ENCODE assay signal across 25 cellular contexts in the genomic region with DNA sequence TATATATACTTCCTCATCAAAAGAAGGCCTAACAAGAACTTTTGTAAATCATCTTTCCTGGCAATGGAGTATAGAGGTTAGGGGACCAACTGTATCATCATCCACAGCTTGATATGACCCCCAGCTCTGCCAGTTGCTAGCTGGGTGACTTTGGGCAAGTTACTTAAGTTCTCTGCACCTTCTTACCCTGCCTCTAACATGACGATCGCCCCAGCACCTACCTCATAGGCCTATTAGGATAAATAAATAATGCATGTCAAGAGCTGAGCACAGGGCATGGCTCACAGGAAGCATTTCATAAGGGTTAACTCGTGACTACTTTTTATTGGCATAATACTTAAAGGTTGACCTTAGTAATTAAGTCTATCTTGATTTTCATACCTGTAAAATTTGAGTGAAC. TPM values are rescaled to one million over a fixed set of nuclear protein-coding genes. Genes with fewer than 3 reads are reported as not detected.
DNase-seq lines count a peak whose midpoint lies in the region; ATAC-seq and TF ChIP-seq lines count a peak whose summit lies in the region.
"Had no signal": no experiment of that assay in that cellular context is flagged by ENCODE, and none has a peak within 500 bp of the region (broad histone marks: within the 10 kb centered on the region; RNA-seq: fewer than 3 reads in every experiment).

No MANE protein-coding gene starts in this region.

- H3K36me3 Mint-ChIP-seq in stimulated activated memory B cell treated with anti-CD40 and anti-IgM and Interleukin-4, amounts not matched to agents 10 μg/mL and 1 μg/mL and 100 μg/mL, for 72 hours, result no peaks in the 10 kb centered on the region
- H3K36me3 Mint-ChIP-seq: CD14-positive monocyte; CD4-positive, alpha-beta memory T cell; CD4-positive, CD25-positive, alpha-beta regulatory T cell; CD8-positive, alpha-beta memory T cell had no signal

- H3K36me3 ChIP-seq in left ventricle myocardium inferior, result no peaks in the 10 kb centered on the region
- H3K36me3 ChIP-seq in body of pancreas (replicated peaks in 1 of 2; ENCODE audit: insufficient read depth in 1 of 2, low read depth in 2 of 2), result no peaks in the 10 kb centered on the region
- H3K36me3 ChIP-seq: BE2C, BLaER1 had no signal

- no peak overlapping the region for H3K4me3 Mint-ChIP-seq in stimulated activated memory B cell treated with anti-CD40 and anti-IgM and Interleukin-4, amounts not matched to agents 10 μg/mL and 1 μg/mL and 100 μg/mL, for 72 hours
- H3K4me3 Mint-ChIP-seq: CD4-positive, CD25-positive, alpha-beta regulatory T cell had no signal

- peaks cover 47% of the 10 kb centered on the region for H3K4me1 ChIP-seq in left ventricle myocardium inferior
- H3K4me1 ChIP-seq in body of pancreas, result peaks cover 5% of the 10 kb centered on the region

- DNase-seq in left ventricle myocardium inferior (no peak), Right ventricle myocardium superior (no peak), ecto neural progenitor cell (ENCODE audit: low spot score) (peak; percentile 7), posterior vena cava (ENCODE audit: low spot score) (peak; percentile 50), body of pancreas (no peak)
- DNase-seq: 8988T; ACHN; BE2C; C1 segment of cervical spinal cord; CD4-positive, alpha-beta memory T cell; CD4-positive, CD25-positive, alpha-beta regulatory T cell; CD8-positive, alpha-beta memory T cell; COR-L47; DMS 273 treated with DMSO at 0.1 percent for 48 hours; DMS153; DMS53; DMS79; DND-41; EL; GDM1 had no signal

- WGBS in body of pancreas, 2 donors, result 28 to 54% methylated on average over 3 of the region's 3 CpGs

- H3K27ac ChIP-seq in left ventricle myocardium inferior (replicated peaks) (peak overlapping the region; percentile 87), body of pancreas (no peak overlapping the region)
- H3K27ac ChIP-seq: BLaER1 had no signal

- H3K9me3 ChIP-seq in left ventricle myocardium inferior (replicated peaks) (no peaks in the 10 kb centered on the region), body of pancreas (no peaks in the 10 kb centered on the region)
- H3K9me3 ChIP-seq: BE2C had no signal

- intact Hi-C loops in left ventricle myocardium inferior (cut with micrococcal nuclease) (no loop called here), Right ventricle myocardium superior (cut with DNase I) (no loop called here), posterior vena cava (cut with DNase I) (loop anchor here in 1 of 2 donors (5.0 kb wide), 2 partner anchors 152 to 167 kb away; no protein-coding TSS in a partner anchor), body of pancreas (cut with DNase I) (loop anchor here (5.0 kb wide), 1 partner anchor 172 kb away; no protein-coding TSS in a partner anchor)

- H3K4me3 ChIP-seq in left ventricle myocardium inferior, result no peak overlapping the region
- H3K4me3 ChIP-seq in body of pancreas, result no peak overlapping the region
- H3K4me3 ChIP-seq: BLaER1, GM12878 had no signal

- TF ChIP-seq POLR2A in body of pancreas (IDR thresholded peaks at IDR 0.05), result no peak

- peaks cover 9% of the 10 kb centered on the region for H3K4me1 Mint-ChIP-seq in stimulated activated memory B cell treated with anti-CD40 and anti-IgM and Interleukin-4, amounts not matched to agents 10 μg/mL and 1 μg/mL and 100 μg/mL, for 72 hours

- ATAC-seq in Right ventricle myocardium superior (ENCODE audit: poor library complexity) (no peak), body of pancreas (no peak)
- ATAC-seq in stimulated activated memory B cell treated with anti-CD40 and anti-IgM and Interleukin-4, amounts not matched to agents 10 μg/mL and 1 μg/mL and 100 μg/mL, for 72 hours, result no peak
- ATAC-seq: GM12878 had no signal

- peaks cover 29% of the 10 kb centered on the region for H3K27me3 Mint-ChIP-seq in stimulated activated memory B cell treated with anti-CD40 and anti-IgM and Interleukin-4, amounts not matched to agents 10 μg/mL and 1 μg/mL and 100 μg/mL, for 72 hours

- no peak for TF ChIP-seq CTCF in left ventricle myocardium inferior (IDR thresholded peaks at IDR 0.05; ENCODE audit: borderline replicate concordance)
- no peak for TF ChIP-seq CTCF in body of pancreas (IDR thresholded peaks at IDR 0.05)

- no peak overlapping the region for H3K27ac Mint-ChIP-seq in stimulated activated memory B cell treated with anti-CD40 and anti-IgM and Interleukin-4, amounts not matched to agents 10 μg/mL and 1 μg/mL and 100 μg/mL, for 72 hours
- H3K27ac Mint-ChIP-seq: CD4-positive, CD25-positive, alpha-beta regulatory T cell; CD8-positive, alpha-beta memory T cell had no signal

- no peaks in the 10 kb centered on the region for H3K27me3 ChIP-seq in left ventricle myocardium inferior (ENCODE audit: low read depth)
- no peaks in the 10 kb centered on the region for H3K27me3 ChIP-seq in body of pancreas
- H3K27me3 ChIP-seq: BE2C, BLaER1 had no signal

- H3K9me3 Mint-ChIP-seq in stimulated activated memory B cell treated with anti-CD40 and anti-IgM and Interleukin-4, amounts not matched to agents 10 μg/mL and 1 μg/mL and 100 μg/mL, for 72 hours, result peaks cover 3% of the 10 kb centered on the region

RNA-seq across cellular contexts. Expression of a gene that starts 29.4 kb away (rescaled TPM):
- total RNA-seq in left ventricle myocardium inferior (59.9 TPM), Right ventricle myocardium superior (42.7 TPM), posterior vena cava (1 to 10 TPM; 2.3 to 5.0 TPM), body of pancreas (under 1 TPM in 1 of 2 donors, not detected in 1; 0.78 TPM)
- total RNA-seq: CD4-positive, alpha-beta memory T cell; CD4-positive, CD25-positive, alpha-beta regulatory T cell; CD8-positive, alpha-beta memory T cell; GM12878 had no signal

RNA-seq across cellular contexts. Expression of a gene that starts 54.9 kb away (rescaled TPM):
- total RNA-seq in left ventricle myocardium inferior (35.7 TPM), Right ventricle myocardium superior (32.5 TPM), posterior vena cava (10 to 100 TPM; 31.8 to 39.5 TPM), body of pancreas (10 to 100 TPM; 12.5 to 14.2 TPM)
- total RNA-seq: G401 had no signal

Comparison
In these comparisons a context has a peak if more than half of its experiments do, and no peak if none do; other contexts are left out.
1. DNase-seq: peak in ecto neural progenitor cell (single experiment) and posterior vena cava (single experiment); none in left ventricle myocardium inferior (single experiment), Right ventricle myocardium superior (single experiment) and body of pancreas (0 of 4).